Comparison of ENCODE assay signal across 25 cellular contexts in the genomic region with DNA sequence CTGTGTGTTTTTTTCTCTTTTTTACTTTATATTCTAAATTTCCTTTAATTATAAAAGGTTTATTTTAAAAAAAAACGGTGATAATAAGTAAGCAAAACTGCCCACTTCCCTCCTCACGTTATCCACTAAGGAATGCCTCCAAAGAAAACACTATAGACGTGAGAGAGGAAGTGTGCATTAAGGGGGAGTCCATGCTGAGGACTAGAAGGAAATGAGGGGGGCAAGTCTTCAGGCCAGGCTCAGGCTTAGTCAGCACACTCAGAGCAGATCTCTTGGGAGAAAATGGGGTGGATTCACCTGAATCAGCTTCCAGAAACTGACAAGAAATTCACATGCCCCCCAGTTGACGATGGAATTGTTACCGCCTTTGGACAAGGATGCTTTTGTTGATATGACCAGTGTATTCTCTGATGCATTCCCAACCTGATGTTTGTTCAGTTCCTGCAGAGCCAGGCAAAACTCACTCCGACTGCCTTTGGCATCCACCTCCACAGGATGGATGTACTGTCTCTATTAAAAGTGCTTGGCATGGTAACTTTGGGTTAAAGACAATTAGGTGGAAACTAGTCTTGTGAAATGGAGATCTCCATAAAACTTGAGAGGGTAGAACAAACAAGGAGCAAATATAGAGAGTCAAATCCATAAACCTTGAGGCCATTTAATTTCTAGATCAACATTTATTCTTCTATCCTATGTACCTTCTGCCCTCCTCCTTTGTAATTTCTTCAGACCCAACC.
DNase-seq lines count a peak whose midpoint lies in the region; ATAC-seq and TF ChIP-seq lines count a peak whose summit lies in the region.
"Had no signal": no experiment of that assay in that cellular context is flagged by ENCODE, and none has a peak within 500 bp of the region (broad histone marks: within the 10 kb centered on the region; RNA-seq: fewer than 3 reads in every experiment).

No MANE protein-coding gene starts in this region.

- no peak overlapping the region for H3K4me3 Mint-ChIP-seq in neural crest cell
- H3K4me3 Mint-ChIP-seq: CD14-positive monocyte; CD4-positive, alpha-beta T cell; CD8-positive, alpha-beta memory T cell; HFFc6 had no signal

- H3K4me1 ChIP-seq in right cardiac atrium (ENCODE audit: control insufficient read depth, insufficient read depth, low read length): no peaks in the 10 kb centered on the region
- peaks cover 0 to 8% (median 0%) of the 10 kb centered on the region in 12 donors for H3K4me1 ChIP-seq in heart left ventricle
- H3K4me1 ChIP-seq: A549, BE2C, HAP-1 had no signal

- H3K27me3 Mint-ChIP-seq in neural crest cell (ENCODE audit: low read depth): peaks cover 17% of the 10 kb centered on the region
- H3K27me3 Mint-ChIP-seq: CD4-positive, alpha-beta T cell had no signal

- ATAC-seq in right cardiac atrium: peak; percentile 41 to 71
- ATAC-seq in heart left ventricle: no peak
- ATAC-seq in stimulated activated naive CD8-positive, alpha-beta T cell treated with anti-CD3 and anti-CD28 coated beads, Interleukin-15, Interleukin-2, amounts not matched to agents 100 U/mL and 50 U/mL, for 24 hours: no peak
- ATAC-seq: A549, GM12878 had no signal

- no peak for TF ChIP-seq CTCF in heart left ventricle (IDR thresholded peaks at IDR 0.05)
- TF ChIP-seq CTCF in neural crest cell (conservative IDR thresholded peaks at IDR 0.05): no peak
- no peak for TF ChIP-seq CTCF in GM20000 (IDR thresholded peaks at IDR 0.05; ENCODE audit: extremely low read depth, missing control alignments)

- no peak for TF ChIP-seq POLR2A in heart left ventricle (IDR thresholded peaks at IDR 0.05)

- H3K36me3 ChIP-seq in heart left ventricle: no peaks in the 10 kb centered on the region
- H3K36me3 ChIP-seq: BE2C; BLaER1 treated with 17β-estradiol and CSF1 and Interleukin-3, amounts not matched to agents 10 nM and 100 nM; HAP-1 had no signal

- H3K27ac ChIP-seq in right cardiac atrium (ENCODE audit: low read length) (no peak overlapping the region), heart left ventricle (no peak overlapping the region)
- H3K27ac ChIP-seq: A549; BLaER1 treated with 17β-estradiol and CSF1 and Interleukin-3, amounts not matched to agents 10 nM and 100 nM had no signal

- 52% methylated on average over 6 of the region's 6 CpGs for WGBS in right cardiac atrium
- WGBS in heart left ventricle, 4 donors: 53 to 57% (median 54%) methylated on average over 6 of the region's 6 CpGs

- DNase-seq in right cardiac atrium: no peak
- no peak for DNase-seq in heart left ventricle
- peak; percentile 87 for DNase-seq in dermis blood vessel endothelial cell
- DNase-seq in neural crest cell (ENCODE audit: low read depth, low spot score): no peak
- peak; percentile 71 for DNase-seq in pulmonary artery endothelial cell (ENCODE audit: low read depth, low spot score)
- no peak for DNase-seq in stimulated activated naive CD8-positive, alpha-beta T cell treated with anti-CD3 and anti-CD28 coated beads, Interleukin-15, Interleukin-2, amounts not matched to agents 100 U/mL and 50 U/mL, for 24 hours
- DNase-seq in GM20000 (ENCODE audit: low spot score): no peak
- DNase-seq in NCI-H2029 treated with DMSO at 0.1 percent for 48 hours (lab: John Stamatoyannopoulos, UW): no peak
- DNase-seq: 8988T; ACHN; AML-193; BE2C; CD4-positive, alpha-beta T cell; CD8-positive, alpha-beta memory T cell; DMS 273 treated with DMSO at 0.1 percent for 48 hours; DMS79; EL; GDM1; GOT3; HFFc6 had no signal

- H3K4me1 Mint-ChIP-seq in neural crest cell: no peaks in the 10 kb centered on the region
- H3K4me1 Mint-ChIP-seq: CD14-positive monocyte; CD8-positive, alpha-beta memory T cell had no signal

- H3K27me3 ChIP-seq in right cardiac atrium (ENCODE audit: control insufficient read depth, insufficient read depth) (no peaks in the 10 kb centered on the region), heart left ventricle (no peaks in the 10 kb centered on the region)
- H3K27me3 ChIP-seq: BE2C; BLaER1 treated with 17β-estradiol and CSF1 and Interleukin-3, amounts not matched to agents 10 nM and 100 nM had no signal

- intact Hi-C loops in right cardiac atrium (cut with DNase I): no loop called here
- intact Hi-C loops in heart left ventricle (cut with DNase I): no loop called here

- H3K36me3 Mint-ChIP-seq in neural crest cell (ENCODE audit: low read depth): no peaks in the 10 kb centered on the region
- H3K36me3 Mint-ChIP-seq: CD14-positive monocyte; CD8-positive, alpha-beta memory T cell had no signal

- H3K4me3 ChIP-seq in right cardiac atrium (ENCODE audit: low read length) (no peak overlapping the region), heart left ventricle (no peak overlapping the region)
- H3K4me3 ChIP-seq: A549; BLaER1 treated with 17β-estradiol and CSF1 and Interleukin-3, amounts not matched to agents 10 nM and 100 nM; GM12878; HAP-1 had no signal

- peaks cover 5% of the 10 kb centered on the region for H3K9me3 Mint-ChIP-seq in neural crest cell
- H3K9me3 Mint-ChIP-seq: CD4-positive, alpha-beta T cell; HFFc6 had no signal

- H3K27ac Mint-ChIP-seq in neural crest cell (ENCODE audit: unreplicated experiment): peak overlapping the region; percentile 27
- H3K27ac Mint-ChIP-seq: CD14-positive monocyte; CD4-positive, alpha-beta T cell; HFFc6 had no signal

- H3K9me3 ChIP-seq in right cardiac atrium (ENCODE audit: control insufficient read depth, low read length) (no peaks in the 10 kb centered on the region), heart left ventricle (peaks cover 0 to 7% (median 0%) of the 10 kb centered on the region in 12 donors)
- H3K9me3 ChIP-seq: A549, BE2C, HAP-1 had no signal

Comparison
In these comparisons a context has a peak if more than half of its experiments do, and no peak if none do; other contexts are left out.
1. ATAC-seq: peak in right cardiac atrium (2 of 2); none in heart left ventricle (0 of 4) and stimulated activated naive CD8-positive, alpha-beta T cell treated with anti-CD3 and anti-CD28 coated beads, Interleukin-15, Interleukin-2, amounts not matched to agents 100 U/mL and 50 U/mL, for 24 hours (single experiment).
2. DNase-seq: peak in dermis blood vessel endothelial cell (single experiment) and pulmonary artery endothelial cell (single experiment); none in right cardiac atrium (0 of 3), heart left ventricle (0 of 5), neural crest cell (single experiment), stimulated activated naive CD8-positive, alpha-beta T cell treated with anti-CD3 and anti-CD28 coated beads, Interleukin-15, Interleukin-2, amounts not matched to agents 100 U/mL and 50 U/mL, for 24 hours (single experiment), GM20000 (single experiment) and NCI-H2029 treated with DMSO at 0.1 percent for 48 hours (single experiment).